In the genomic region with DNA sequence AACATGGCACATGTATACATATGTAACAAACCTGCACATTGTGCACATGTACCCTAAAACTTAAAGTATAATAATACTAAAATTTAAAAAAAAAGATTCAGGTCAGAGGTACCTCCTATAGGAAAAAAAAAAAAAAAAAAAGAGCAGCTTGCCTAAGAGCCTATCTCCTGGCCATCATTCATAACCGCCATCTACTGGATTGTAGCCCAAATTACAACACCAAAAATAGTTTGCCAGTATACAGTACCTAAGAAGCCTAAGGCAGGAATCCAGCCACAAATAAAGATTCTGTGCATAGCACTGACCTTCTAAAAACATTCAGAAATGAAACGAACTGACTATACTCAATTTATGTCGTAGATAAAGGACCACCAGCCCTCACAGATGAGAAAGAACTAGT, we compare ENCODE assay signal across 10 cellular contexts.
DNase-seq lines count a peak whose midpoint lies in the region; ATAC-seq and TF ChIP-seq lines count a peak whose summit lies in the region.
"Had no signal": no experiment of that assay in that cellular context is flagged by ENCODE, and none has a peak within 500 bp of the region (broad histone marks: within the 10 kb centered on the region; RNA-seq: fewer than 3 reads in every experiment).

No MANE protein-coding gene starts in this region.

- no peaks in the 10 kb centered on the region for H3F3A ChIP-seq in Loucy (ENCODE audit: low read depth)

- H3K4me3 ChIP-seq in Loucy (ENCODE audit: low read length, poor library complexity, severe bottlenecking) (no peak overlapping the region), mammary epithelial cell (replicated peaks in 1 of 3; ENCODE audit: insufficient read depth in 1 of 3, low read depth in 2 of 3, low read length in 3 of 3) (no peak overlapping the region)

- H3K79me2 ChIP-seq in Loucy (ENCODE audit: insufficient read depth, low read length), result no peaks in the 10 kb centered on the region
- no peaks in the 10 kb centered on the region for H3K79me2 ChIP-seq in mammary epithelial cell (ENCODE audit: insufficient read depth, low read length)

- H3K9me3 ChIP-seq in Loucy (ENCODE audit: insufficient read depth, low read depth, low read length) (no peaks in the 10 kb centered on the region), mammary epithelial cell (replicated peaks; ENCODE audit: insufficient read depth, low read length) (peaks cover 10% of the 10 kb centered on the region)

- no peaks in the 10 kb centered on the region for H3K9me2 ChIP-seq in Loucy (replicated peaks; ENCODE audit: low read depth, low read length)

- no peak overlapping the region for H3K27ac Mint-ChIP-seq in mesothelial cell of epicardium
- H3K27ac Mint-ChIP-seq: activated CD8-positive, alpha-beta memory T cell treated with anti-CD3 and anti-CD28 coated beads, Interleukin-2, amount 10 ng/mL, durations not matched to agents 7 days and 5 days had no signal

- dilution Hi-C loops in mammary epithelial cell (cut with HindIII; ENCODE audit: low sequenced_read_pairs), result no loop called here

- peaks cover 46% of the 10 kb centered on the region for H3K9me3 Mint-ChIP-seq in mesothelial cell of epicardium

- H3K9ac ChIP-seq in Loucy (ENCODE audit: low read depth, low read length, poor library complexity, severe bottlenecking) (no peak overlapping the region), mammary epithelial cell (ENCODE audit: insufficient read depth, low read length) (no peak overlapping the region)

- no TSS peak for BruUV-seq in mammary epithelial cell (replicated peaks; lab: Mats Ljungman, UMichigan)

- ATAC-seq in GM21367 (IDR thresholded peaks at IDR 0.05; ENCODE audit: unreplicated experiment) (peak; percentile 75), HG03280 (IDR thresholded peaks at IDR 0.05; ENCODE audit: unreplicated experiment) (no peak)
- ATAC-seq: activated CD8-positive, alpha-beta memory T cell treated with anti-CD3 and anti-CD28 coated beads, Interleukin-2, amount 10 ng/mL, durations not matched to agents 7 days and 5 days had no signal

- TF ChIP-seq CTCF in Loucy (conservative IDR thresholded peaks at IDR 0.05; ENCODE audit: low read length), result peak; percentile 43
- TF ChIP-seq CTCF in mammary epithelial cell (conservative IDR thresholded peaks at IDR 0.05 in 1 of 2, IDR thresholded peaks at IDR 0.05 in 1 of 2; ENCODE audit: extremely low read depth in 1 of 2, insufficient read depth in 1 of 2, low read depth in 1 of 2, low read length in 2 of 2), result peak in 1 of 2 donors; percentile 7
- TF ChIP-seq CTCF in GM20000 (IDR thresholded peaks at IDR 0.05; ENCODE audit: extremely low read depth, missing control alignments), result no peak
- TF ChIP-seq CTCF in mesothelial cell of epicardium (IDR thresholded peaks at IDR 0.05; ENCODE audit: unreplicated experiment), result no peak

- H3K4me2 ChIP-seq in Loucy (ENCODE audit: low read depth, low read length, poor library complexity, severe bottlenecking), result no peak overlapping the region
- H3K4me2 ChIP-seq in mammary epithelial cell (ENCODE audit: insufficient read depth, low read depth, low read length), result no peak overlapping the region

- H3K27me3 ChIP-seq in Loucy (ENCODE audit: insufficient read depth, low read length, poor library complexity, severe bottlenecking) (no peaks in the 10 kb centered on the region), mammary epithelial cell (ENCODE audit: insufficient read depth, low read length) (no peaks in the 10 kb centered on the region)

- CTCF ChIA-PET in mammary epithelial cell (lab: Charles Lee; ENCODE audit: low non-redundant PET), result no interaction called here

- H3K4me3 Mint-ChIP-seq in mesothelial cell of epicardium, result no peak overlapping the region
- H3K4me3 Mint-ChIP-seq: activated CD8-positive, alpha-beta memory T cell treated with anti-CD3 and anti-CD28 coated beads, Interleukin-2, amount 10 ng/mL, durations not matched to agents 7 days and 5 days had no signal

- in situ Hi-C loops in mammary epithelial cell (cut with MboI; ENCODE audit: low sequenced_read_pairs in 2 of 2), result no loop called here

- DNase-seq in AML-193 (lab: John Stamatoyannopoulos, UW), result peak; percentile 36 to 50
- DNase-seq in mammary epithelial cell, result peak; percentile 6
- no peak for DNase-seq in NCI-H1436 (lab: John Stamatoyannopoulos, UW)
- DNase-seq in GM20000 (ENCODE audit: low spot score), result no peak
- DNase-seq in mesothelial cell of epicardium (ENCODE audit: low spot score in 2 of 2, unreplicated experiment in 2 of 2), result no peak
- DNase-seq: activated CD8-positive, alpha-beta memory T cell treated with anti-CD3 and anti-CD28 coated beads, Interleukin-2, amount 10 ng/mL, durations not matched to agents 7 days and 5 days; NCI-H2107 had no signal

- WGBS in mammary epithelial cell (ENCODE audit: low coverage, missing lambda C conversion rate), result 19% methylated on average over 3 of the region's 3 CpGs

- H3K4me1 Mint-ChIP-seq in mesothelial cell of epicardium, result no peaks in the 10 kb centered on the region
- H3K4me1 Mint-ChIP-seq: activated CD8-positive, alpha-beta memory T cell treated with anti-CD3 and anti-CD28 coated beads, Interleukin-2, amount 10 ng/mL, durations not matched to agents 7 days and 5 days had no signal

- H3K27ac ChIP-seq in mammary epithelial cell (ENCODE audit: insufficient read depth, low read depth, low read length), result no peak overlapping the region

- H3K36me3 Mint-ChIP-seq in mesothelial cell of epicardium, result no peaks in the 10 kb centered on the region
- H3K36me3 Mint-ChIP-seq: activated CD8-positive, alpha-beta memory T cell treated with anti-CD3 and anti-CD28 coated beads, Interleukin-2, amount 10 ng/mL, durations not matched to agents 7 days and 5 days had no signal

- H3K36me3 ChIP-seq in Loucy (ENCODE audit: insufficient read depth, low read length) (no peaks in the 10 kb centered on the region), mammary epithelial cell (ENCODE audit: insufficient read depth, low read length) (no peaks in the 10 kb centered on the region)

- intact Hi-C loops in mammary epithelial cell (cut with micrococcal nuclease), result no loop called here

- H2AFZ ChIP-seq in Loucy (ENCODE audit: low read length) (no peak overlapping the region), mammary epithelial cell (ENCODE audit: low read depth, low read length) (no peak overlapping the region)

- H3K4me1 ChIP-seq in Loucy (ENCODE audit: insufficient read depth, low read length, poor library complexity, severe bottlenecking) (no peaks in the 10 kb centered on the region), mammary epithelial cell (ENCODE audit: insufficient read depth, low read length) (no peaks in the 10 kb centered on the region)

- H4K20me1 ChIP-seq in Loucy (ENCODE audit: insufficient read depth, low read length, poor library complexity, severe bottlenecking) (no peaks in the 10 kb centered on the region), mammary epithelial cell (ENCODE audit: insufficient read depth, low read length) (no peaks in the 10 kb centered on the region)

- H3K27me3 Mint-ChIP-seq in mesothelial cell of epicardium (ENCODE audit: low read depth), result no peaks in the 10 kb centered on the region
- H3K27me3 Mint-ChIP-seq: activated CD8-positive, alpha-beta memory T cell treated with anti-CD3 and anti-CD28 coated beads, Interleukin-2, amount 10 ng/mL, durations not matched to agents 7 days and 5 days had no signal

Comparison
In these comparisons a context has a peak if more than half of its experiments do, and no peak if none do; other contexts are left out.
1. DNase-seq: peak in AML-193 (2 of 2) and mammary epithelial cell (single experiment); none in NCI-H1436 (single experiment), GM20000 (single experiment) and mesothelial cell of epicardium (0 of 2).